ENCODE assay signal across 8 cellular contexts in genomic region chr17:45619983-45620382, GRCh38.
DNase-seq lines count a peak whose midpoint lies in the region; ATAC-seq and TF ChIP-seq lines count a peak whose summit lies in the region.
"Not testable (repeated sequence)": the region's sequence is repeated elsewhere in the genome, so short reads cannot be mapped to it uniquely, and the experiment has no call there.

No MANE protein-coding gene starts in this region.

- H3K27me3 Mint-ChIP-seq in nephron (ENCODE audit: low read depth), result not testable (repeated sequence)

- H3K9me3 Mint-ChIP-seq in nephron, result not testable (repeated sequence)

- not testable (repeated sequence) for H3K36me3 ChIP-seq in SK-N-MC (ENCODE audit: insufficient read depth, low read length)

- not testable (repeated sequence) for DNase-seq in SK-N-MC (ENCODE audit: low read depth, low spot score)
- DNase-seq in activated gamma-delta T cell treated with anti-CD3 and anti-CD28 coated beads, Interleukin-2, amount 50 U/mL, for 16 hours (ENCODE audit: low read depth), result peak; percentile 72
- peak; percentile 10 for DNase-seq in foreskin melanocyte
- DNase-seq in stimulated activated CD8-positive, alpha-beta memory T cell treated with anti-CD3 and anti-CD28 coated beads, Interleukin-15, amount 100 ng/mL, for 1 hour (ENCODE audit: low read depth), result peak; percentile 74

- H3K4me3 ChIP-seq in SK-N-MC, result peak overlapping the region; percentile 66

- peak overlapping the region; percentile 83 to 88 (median 86) for H3K4me3 Mint-ChIP-seq in nephron

- H3K9me3 ChIP-seq in SK-N-MC (ENCODE audit: low read depth, low read length), result not testable (repeated sequence)

- not testable (repeated sequence) for H3K36me3 Mint-ChIP-seq in nephron (ENCODE audit: low read depth)

- ATAC-seq in GM19463 (IDR thresholded peaks at IDR 0.05; ENCODE audit: unreplicated experiment) (peak; percentile 100), HG03135 (IDR thresholded peaks at IDR 0.05; ENCODE audit: unreplicated experiment) (peak; percentile 98)

- H3K9ac ChIP-seq in SK-N-MC (ENCODE audit: insufficient read length), result not testable (repeated sequence)

- H3K27ac Mint-ChIP-seq in nephron, result not testable (repeated sequence)

- H3K4me1 Mint-ChIP-seq in nephron, result not testable (repeated sequence)

- peak overlapping the region; percentile 37; the same call in 1 of the 2 replicates for H3K27ac ChIP-seq in C4-2B
- H3K27ac ChIP-seq in SK-N-MC, result not testable (repeated sequence)

- not testable (repeated sequence) for TF ChIP-seq CTCF in C4-2B (conservative IDR thresholded peaks at IDR 0.05); nephron (IDR thresholded peaks at IDR 0.05; ENCODE audit: unreplicated experiment in 3 of 3)
